Comparison of ENCODE assay signal across 12 cellular contexts in genomic region chr11:44780940-44781631, GRCh38. TPM values are rescaled to one million over a fixed set of nuclear protein-coding genes. Genes with fewer than 3 reads are reported as not detected.
A peak's percentile ranks its signal among the peaks of the same experiment; 100 is the strongest.
DNase-seq lines count a peak whose midpoint lies in the region; ATAC-seq, FAIRE-seq and TF ChIP-seq lines count a peak whose summit lies in the region.
"Had no signal": no experiment of that assay in that cellular context is flagged by ENCODE, and none has a peak within 500 bp of the region (broad histone marks: within the 10 kb centered on the region; RNA-seq: fewer than 3 reads in every experiment).

No MANE protein-coding gene starts in this region.

- H3K36me3 ChIP-seq in kidney (ENCODE audit: control insufficient read depth in 1 of 2, insufficient read depth in 2 of 2, low read length in 2 of 2) (no peaks in the 10 kb centered on the region), testis (ENCODE audit: low read depth, missing control alignments) (no peaks in the 10 kb centered on the region)
- H3K36me3 ChIP-seq: thoracic aorta had no signal

- intact Hi-C loops in kidney (cut with DNase I), result no loop called here
- intact Hi-C loops in testis (cut with DNase I; ENCODE audit: low total_unique reads), result no loop called here

- 64% methylated on average over 8 to 9 of the region's 9 CpGs for WGBS in testis, 2 donors

- FAIRE-seq in kidney (lab: Jason Lieb, UNC) (no peak), RCC 7860 (lab: Jason Lieb, UNC) (no peak)

- TF ChIP-seq POLR2A in erythroblast (IDR thresholded peaks at IDR 0.05; ENCODE audit: low read length) (no peak), testis (IDR thresholded peaks at IDR 0.05) (no peak)

- H3K9me3 ChIP-seq in kidney (ENCODE audit: control insufficient read depth in 1 of 2, low read length in 2 of 2), result no peaks in the 10 kb centered on the region
- H3K9me3 ChIP-seq in testis, result no peaks in the 10 kb centered on the region
- H3K9me3 ChIP-seq: thoracic aorta had no signal

- no peak overlapping the region for H3K27ac ChIP-seq in kidney (ENCODE audit: low read depth in 2 of 2, low read length in 2 of 2)
- peak overlapping the region in 1 of 2 donors; percentile 17 for H3K27ac ChIP-seq in testis
- H3K27ac ChIP-seq: thoracic aorta had no signal

- H3K9ac ChIP-seq in kidney (ENCODE audit: low read length in 2 of 2), result no peak overlapping the region

- DNase-seq in SK-N-DZ (ENCODE audit: low spot score), result peak; percentile 64
- peak; percentile 93 to 98 for DNase-seq in erythroblast (lab: John Stamatoyannopoulos, UW)
- DNase-seq in kidney, result peak; percentile 51
- DNase-seq in testis, result peak; percentile 70
- no peak for DNase-seq in RCC 7860 (ENCODE audit: low spot score)
- DNase-seq in T-helper 1 cell, result no peak
- DNase-seq: activated B cell treated with CpG ODN at 0.5 μM for 24 hours; CD4-positive, alpha-beta T cell; naive B cell; NCI-H510A had no signal

- no peak overlapping the region for H3K4me3 ChIP-seq in kidney (ENCODE audit: low read length in 2 of 2)
- no peak overlapping the region for H3K4me3 ChIP-seq in testis
- H3K4me3 ChIP-seq: thoracic aorta had no signal

- ATAC-seq in GM19397 (IDR thresholded peaks at IDR 0.05; ENCODE audit: unreplicated experiment), result no peak

- H3K27me3 ChIP-seq in testis, result no peaks in the 10 kb centered on the region

- TF ChIP-seq CTCF in kidney (IDR thresholded peaks at IDR 0.05; ENCODE audit: borderline replicate concordance, extremely low read depth, insufficient read depth) (no peak), testis (IDR thresholded peaks at IDR 0.05) (no peak)

- H3K4me1 ChIP-seq in kidney (ENCODE audit: control insufficient read depth in 1 of 2, insufficient read depth in 1 of 2, low read depth in 1 of 2, low read length in 2 of 2) (no peaks in the 10 kb centered on the region), testis (peaks cover 13% of the 10 kb centered on the region)

RNA-seq across cellular contexts. Expression of gene TSPAN18, which starts 54.3 kb away (rescaled TPM):
- polyA plus RNA-seq in SK-N-DZ (2014; cell fraction: cytosol; rRNA removed), result 9.8 and 15.7 TPM in 2 replicates
- polyA plus RNA-seq in SK-N-DZ (2014; cell fraction: nucleus; rRNA removed), result 6.9 and 15.7 TPM in 2 replicates
- total RNA-seq in kidney (38.1 TPM), testis (1 to 10 TPM; 2.1 to 5.0 TPM)
- polyA plus RNA-seq in kidney (ENCODE audit: insufficient read depth, low read depth, low replicate concordance) (13.8 TPM), testis (ENCODE audit: insufficient read depth, low read depth, low replicate concordance) (11.1 TPM)

Comparison
In these comparisons a context has a peak if more than half of its experiments do, and no peak if none do; other contexts are left out.
1. DNase-seq: peak in SK-N-DZ (single experiment), erythroblast (2 of 2), kidney (single experiment) and testis (single experiment); none in RCC 7860 (single experiment) and T-helper 1 cell (0 of 5).